27 cellular contexts compared by ENCODE assay signal in the genomic region with DNA sequence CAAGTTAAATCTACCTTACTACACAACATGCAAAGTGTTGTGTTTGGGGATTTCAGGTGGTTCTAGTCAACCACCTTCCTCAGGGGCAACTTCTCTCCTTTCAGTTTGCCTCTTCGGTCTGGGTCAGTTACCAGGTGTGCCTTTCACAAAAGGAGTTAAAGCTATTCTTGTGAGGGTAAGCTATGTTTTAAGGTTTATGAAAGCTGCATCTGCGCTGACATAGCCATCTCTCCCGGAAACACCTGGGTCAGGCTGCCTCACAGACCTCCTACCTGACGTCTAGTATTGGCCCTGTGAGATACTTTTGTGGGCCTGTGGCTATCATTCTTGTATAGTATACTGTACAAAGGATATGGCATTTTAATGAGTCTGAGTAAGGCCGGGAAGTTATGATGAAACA.
A peak's percentile ranks its signal among the peaks of the same experiment; 100 is the strongest.
DNase-seq lines count a peak whose midpoint lies in the region; ATAC-seq and TF ChIP-seq lines count a peak whose summit lies in the region.
"Had no signal": no experiment of that assay in that cellular context is flagged by ENCODE, and none has a peak within 500 bp of the region (broad histone marks: within the 10 kb centered on the region; RNA-seq: fewer than 3 reads in every experiment).

No MANE protein-coding gene starts in this region.

- peak overlapping the region; percentile 11; the same call in 1 of the 2 replicates for H3K9ac ChIP-seq in KMS-11

- H3K4me1 ChIP-seq in KMS-11 (ENCODE audit: low read depth, poor library complexity, severe bottlenecking) (peaks cover 83% of the 10 kb centered on the region), tibial artery (peaks cover 0 to 64% (median 18%) of the 10 kb centered on the region in 4 donors)
- H3K4me1 ChIP-seq: breast epithelium had no signal

- H3K36me3 ChIP-seq in KMS-11 (ENCODE audit: insufficient read depth) (no peaks in the 10 kb centered on the region), tibial artery (peaks cover 0 to 19% (median 8%) of the 10 kb centered on the region in 3 donors)
- H3K36me3 ChIP-seq: breast epithelium had no signal

- DNase-seq in coronary artery (ENCODE audit: low spot score): no peak
- no peak for DNase-seq in tibial artery
- DNase-seq in activated naive CD4-positive, alpha-beta T cell treated with Interleukin-2 at 50 U/mL for 16 hours: no peak
- no peak for DNase-seq in activated CD4-positive, CD25-positive, alpha-beta regulatory T cell treated with anti-CD3 and anti-CD28 coated beads, Interleukin-2, amount 50 U/mL, for 72 hours
- no peak for DNase-seq in ureter (ENCODE audit: low spot score)
- DNase-seq: activated CD4-positive, alpha-beta memory T cell treated with anti-CD3 and anti-CD28 coated beads, Interleukin-2, amount 10 ng/mL, durations not matched to agents 7 days and 5 days; activated CD4-positive, alpha-beta T cell treated with anti-CD3 and anti-CD28 coated beads for 1 hour; amygdala; CD8-positive, alpha-beta memory T cell; DMS 273 treated with DMSO at 0.1 percent for 48 hours; effector CD8-positive, alpha-beta T cell; EL; KBM-7; mammary epithelial cell; NCI-H1105 treated with DMSO at 0.1 percent for 48 hours; NCI-H2029; NCI-H510A treated with DMSO at 0.1 percent for 48 hours; retina had no signal

- peak overlapping the region; percentile 70 for H3K4me2 ChIP-seq in KMS-11

- H4K20me1 ChIP-seq in KMS-11 (ENCODE audit: insufficient read depth): no peaks in the 10 kb centered on the region

- intact Hi-C loops in tibial artery (cut with DNase I; ENCODE audit: low total_unique reads): no loop called here

- ATAC-seq in GM19468 (IDR thresholded peaks at IDR 0.05; ENCODE audit: extremely low read depth, unreplicated experiment) (peak; percentile 41), GM19328 (IDR thresholded peaks at IDR 0.05; ENCODE audit: unreplicated experiment) (no peak)
- ATAC-seq: SK-N-SH treated with all-trans-retinoic acid at 6 μM for 48 hours; stimulated activated memory B cell treated with anti-CD40 and anti-IgM and Interleukin-4, amounts not matched to agents 10 μg/mL and 1 μg/mL and 100 μg/mL, for 72 hours had no signal

- H3K27ac ChIP-seq in KMS-11 (peak overlapping the region; percentile 70), coronary artery (peak overlapping the region; percentile 29 to 70), tibial artery (peak overlapping the region; percentile 40 to 74)
- H3K27ac ChIP-seq: breast epithelium, skin epidermis, suprapubic skin, vagina had no signal

- H2AFZ ChIP-seq in KMS-11 (ENCODE audit: low read depth): no peak overlapping the region

- H3K4me3 ChIP-seq in KMS-11 (IDR thresholded peaks at IDR 0.05; ENCODE audit: insufficient read depth, low read depth, low read length) (no peak overlapping the region), coronary artery (no peak overlapping the region), tibial artery (no peak overlapping the region)
- H3K4me3 ChIP-seq: breast epithelium, skin epidermis, suprapubic skin, vagina had no signal

- H3K9me3 ChIP-seq in tibial artery: no peaks in the 10 kb centered on the region
- H3K9me3 ChIP-seq: breast epithelium, suprapubic skin, vagina had no signal

- no peaks in the 10 kb centered on the region for H3K79me2 ChIP-seq in KMS-11 (ENCODE audit: insufficient read depth, low read depth)

- H3K27me3 ChIP-seq in KMS-11 (ENCODE audit: insufficient read depth, low read depth) (no peaks in the 10 kb centered on the region), tibial artery (no peaks in the 10 kb centered on the region)
- H3K27me3 ChIP-seq: breast epithelium, suprapubic skin, vagina had no signal

- TF ChIP-seq CTCF in KMS-11 (conservative IDR thresholded peaks at IDR 0.05; ENCODE audit: low read depth, low read length) (no peak), coronary artery (IDR thresholded peaks at IDR 0.05) (no peak), tibial artery (IDR thresholded peaks at IDR 0.05) (no peak)
